Comparison of ENCODE assay signal across 15 cellular contexts in the genomic region with DNA sequence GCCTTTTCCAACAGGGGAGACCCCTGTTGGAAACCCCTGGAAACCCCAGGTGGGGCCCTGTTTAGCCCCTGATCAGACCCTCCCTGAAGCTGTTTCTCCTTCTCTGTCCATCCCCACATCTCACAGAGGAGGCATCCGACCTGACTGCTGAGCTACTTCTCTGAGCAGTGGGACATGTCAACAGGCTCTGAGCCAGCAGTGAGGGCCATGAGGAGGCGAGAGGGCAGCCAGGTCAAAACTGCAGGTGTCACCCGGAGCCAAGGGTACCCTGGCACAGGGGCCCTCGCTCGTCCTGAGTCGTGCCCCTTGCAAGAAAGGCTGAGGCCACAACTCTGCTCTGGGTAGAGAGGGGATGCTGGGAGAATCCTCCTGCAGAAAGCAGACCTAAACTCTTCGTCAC. TPM values are rescaled to one million over a fixed set of nuclear protein-coding genes. Genes with fewer than 3 reads are reported as not detected.
DNase-seq lines count a peak whose midpoint lies in the region; ATAC-seq and TF ChIP-seq lines count a peak whose summit lies in the region.
"Had no signal": no experiment of that assay in that cellular context is flagged by ENCODE, and none has a peak within 500 bp of the region (broad histone marks: within the 10 kb centered on the region; RNA-seq: fewer than 3 reads in every experiment).

No MANE protein-coding gene starts in this region.

- H3K27me3 ChIP-seq in PC-3 (ENCODE audit: low read length) (no peaks in the 10 kb centered on the region), parathyroid adenoma (ENCODE audit: control insufficient read depth, insufficient read depth, low read length) (no peaks in the 10 kb centered on the region), mesendoderm (ENCODE audit: insufficient read depth, low read length, poor library complexity) (no peaks in the 10 kb centered on the region)

- CTCF ChIA-PET in PC-3 (lab: Charles Lee): no interaction called here

- peak overlapping the region; percentile 3; the same call in 1 of the 2 replicates for H3K27ac Mint-ChIP-seq in HFFc6
- H3K27ac Mint-ChIP-seq: CD4-positive, alpha-beta memory T cell had no signal

- H4K8ac ChIP-seq in mesendoderm (ENCODE audit: low read depth, low read length): no peak overlapping the region

- H3F3A ChIP-seq in PC-3 (ENCODE audit: low read length, unreplicated experiment): no peaks in the 10 kb centered on the region

- no peak overlapping the region for H2BK5ac ChIP-seq in mesendoderm (ENCODE audit: low read length)

- no CpG with 5 or more reads among the region's 7 CpGs for WGBS in mesendoderm (ENCODE audit: extremely low coverage, insufficient coverage, low lambda C conversion rate)

- H3K23ac ChIP-seq in mesendoderm (ENCODE audit: low read length): no peak overlapping the region

- H3K9me3 ChIP-seq in PC-3 (ENCODE audit: low read length) (no peaks in the 10 kb centered on the region), parathyroid adenoma (ENCODE audit: control insufficient read depth, low read length) (no peaks in the 10 kb centered on the region)
- H3K9me3 ChIP-seq: HAP-1 had no signal

- H3K79me1 ChIP-seq in mesendoderm (ENCODE audit: low read length): peaks cover 3% of the 10 kb centered on the region

- ATAC-seq in PC-3 (no peak), left lobe of liver (peak; percentile 49)
- ATAC-seq: GM12878 had no signal

- H3K9ac ChIP-seq in PC-3 (ENCODE audit: low read length) (no peak overlapping the region), parathyroid adenoma (no peak overlapping the region), mesendoderm (ENCODE audit: low read length) (no peak overlapping the region)

- no peak overlapping the region for H2BK120ac ChIP-seq in mesendoderm (ENCODE audit: low read depth, low read length)

- H2AK5ac ChIP-seq in mesendoderm (ENCODE audit: low read length): no peak overlapping the region

- intact Hi-C loops in PC-3 (cut with micrococcal nuclease): no loop called here

- H3K4me3 Mint-ChIP-seq in HFFc6: no peak overlapping the region
- H3K4me3 Mint-ChIP-seq: CD4-positive, alpha-beta memory T cell had no signal

- H3K36me3 Mint-ChIP-seq in HFFc6 (ENCODE audit: low read depth): no peaks in the 10 kb centered on the region

- H3K4me3 ChIP-seq in PC-3 (ENCODE audit: low read length) (no peak overlapping the region), parathyroid adenoma (ENCODE audit: low read depth, low read length) (no peak overlapping the region), mesendoderm (ENCODE audit: low read length) (no peak overlapping the region)
- H3K4me3 ChIP-seq: GM12878, HAP-1 had no signal

- peaks cover 2% of the 10 kb centered on the region; the same call in 1 of the 2 replicates for H3K27me3 Mint-ChIP-seq in HFFc6 (ENCODE audit: insufficient read depth)
- H3K27me3 Mint-ChIP-seq: CD4-positive, alpha-beta memory T cell had no signal

- H3K9me3 Mint-ChIP-seq in HFFc6: no peaks in the 10 kb centered on the region

- TF ChIP-seq CTCF in HFFc6 (IDR thresholded peaks at IDR 0.05) (no peak), PC-3 (conservative IDR thresholded peaks at IDR 0.05; ENCODE audit: low read depth, low read length) (no peak), parathyroid adenoma (IDR thresholded peaks at IDR 0.05) (no peak)

- no peak overlapping the region for H3K18ac ChIP-seq in mesendoderm (ENCODE audit: low read length)

- POLR2A ChIA-PET in PC-3 (lab: Charles Lee; ENCODE audit: unreplicated experiment): no interaction called here

- H3K79me2 ChIP-seq in PC-3 (ENCODE audit: low read length): no peaks in the 10 kb centered on the region
- H3K79me2 ChIP-seq in parathyroid adenoma: no peaks in the 10 kb centered on the region
- H3K79me2 ChIP-seq in mesendoderm (ENCODE audit: control insufficient read depth, insufficient read depth, low read length): no peaks in the 10 kb centered on the region

- H3K56ac ChIP-seq in mesendoderm (ENCODE audit: low read length): no peak overlapping the region

- H3K4me1 Mint-ChIP-seq in HFFc6 (ENCODE audit: low read depth): peaks cover 26% of the 10 kb centered on the region

- H4K20me1 ChIP-seq in PC-3 (ENCODE audit: low read length): no peaks in the 10 kb centered on the region

- H4K5ac ChIP-seq in mesendoderm (ENCODE audit: low read length): no peak overlapping the region

- H2AFZ ChIP-seq in PC-3 (ENCODE audit: low read length) (no peak overlapping the region), parathyroid adenoma (peak overlapping the region; percentile 66)

- no peaks in the 10 kb centered on the region for H3K9me2 ChIP-seq in PC-3 (replicated peaks; ENCODE audit: low read length)

- H2BK15ac ChIP-seq in mesendoderm (replicated peaks; ENCODE audit: low read depth): no peak overlapping the region

- no peaks in the 10 kb centered on the region for H3K36me3 ChIP-seq in PC-3 (ENCODE audit: low read depth, low read length)
- H3K36me3 ChIP-seq in parathyroid adenoma (ENCODE audit: control insufficient read depth, insufficient read depth, low read length): no peaks in the 10 kb centered on the region
- H3K36me3 ChIP-seq in mesendoderm (ENCODE audit: control insufficient read depth, insufficient read depth, low read length): no peaks in the 10 kb centered on the region
- H3K36me3 ChIP-seq: HAP-1 had no signal

- H3K4me1 ChIP-seq in PC-3 (ENCODE audit: insufficient read depth, low read length) (peaks cover 9% of the 10 kb centered on the region), parathyroid adenoma (peaks cover 15% of the 10 kb centered on the region), mesendoderm (ENCODE audit: control insufficient read depth, low read depth, low read length) (no peaks in the 10 kb centered on the region)
- H3K4me1 ChIP-seq: HAP-1 had no signal

- no peak for DNase-seq in HFFc6
- no peak for DNase-seq in PC-3
- peak; percentile 68 for DNase-seq in left lobe of liver (ENCODE audit: low spot score)
- no peak for DNase-seq in DMS153 treated with DMSO at 0.1 percent for 48 hours (lab: John Stamatoyannopoulos, UW; ENCODE audit: unreplicated experiment)
- no peak for DNase-seq in NCI-H1436 (lab: John Stamatoyannopoulos, UW)
- DNase-seq in mesendoderm: no peak
- no peak for DNase-seq in mesenteric fat pad (ENCODE audit: low spot score)
- DNase-seq: C1 segment of cervical spinal cord; CD4-positive, alpha-beta memory T cell; COR-L47; DND-41; GOT3 had no signal

- H3K27ac ChIP-seq in PC-3 (ENCODE audit: low read length) (peak overlapping the region; percentile 39; the same call in 1 of the 2 replicates), parathyroid adenoma (peak overlapping the region; percentile 36), mesendoderm (ENCODE audit: low read depth, low read length) (no peak overlapping the region)

- no peak overlapping the region for H3K4ac ChIP-seq in mesendoderm (ENCODE audit: low read depth, low read length)

- no peak overlapping the region for H3K4me2 ChIP-seq in PC-3 (ENCODE audit: low read length)
- no peak overlapping the region for H3K4me2 ChIP-seq in parathyroid adenoma (ENCODE audit: low read length)
- H3K4me2 ChIP-seq in mesendoderm (ENCODE audit: low read length): no peak overlapping the region

- no TSS peak for BruUV-seq in PC-3 (replicated peaks; lab: Mats Ljungman, UMichigan)

RNA-seq across cellular contexts. Expression of gene PEPD, which starts 13.6 kb away (rescaled TPM):
- total RNA-seq in HFFc6 (2021; fragmentation: NEBNext Ultra II Directional; extraction: Animal tissue kit (Norgen Biotek cat#: 25700)): 10 to 100 TPM; 57.0 to 76.9 (median 67.6) TPM
- total RNA-seq in PC-3 (2014; rRNA removed): 53.4 and 59.0 TPM in 2 replicates
- 201 TPM for total RNA-seq in left lobe of liver
- 51.5 TPM for polyA plus RNA-seq in mesendoderm (2013, experiment 1 of 2)
- polyA plus RNA-seq in mesendoderm (2013, experiment 2 of 2): 50.2 TPM
- 97.0 TPM for total RNA-seq in mesenteric fat pad
